ENCODE assay signal across 9 cellular contexts in the genomic region with DNA sequence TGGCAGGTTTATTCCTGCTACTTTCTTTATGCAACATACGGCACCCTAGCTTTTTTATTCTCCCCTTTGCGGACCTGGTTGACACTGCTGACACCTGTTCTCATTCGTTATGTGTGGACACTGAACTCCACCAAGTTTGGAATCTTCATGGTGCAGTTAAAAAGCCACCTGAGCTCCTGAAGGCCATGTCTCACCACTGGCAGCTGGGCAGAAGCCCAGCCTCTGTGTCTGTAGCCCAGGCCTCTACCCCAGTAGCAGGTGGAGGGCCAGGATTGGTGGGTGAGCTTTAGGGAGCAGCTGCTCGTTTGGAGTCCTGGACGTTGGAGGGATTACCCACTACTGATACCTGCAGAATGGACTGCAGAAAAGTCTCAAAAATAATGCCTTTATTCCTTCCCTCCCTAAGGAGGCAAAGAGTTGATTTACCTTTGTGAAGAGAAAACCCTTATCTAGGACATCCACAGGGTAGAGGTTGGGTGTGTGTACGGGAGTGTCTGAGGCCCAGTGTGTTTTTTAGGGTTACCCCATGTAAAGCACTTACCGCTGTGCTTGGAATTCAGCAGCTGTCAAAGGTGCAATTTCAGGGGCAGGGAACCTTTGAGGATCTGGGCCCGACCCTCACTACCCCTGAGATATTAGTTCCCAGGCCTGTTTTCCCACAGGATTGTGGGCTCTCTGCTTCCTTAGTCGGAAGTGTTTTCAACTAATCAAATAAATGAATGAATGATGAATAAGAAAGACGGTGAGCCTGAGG. TPM values are rescaled to one million over a fixed set of nuclear protein-coding genes. Genes with fewer than 3 reads are reported as not detected.
DNase-seq lines count a peak whose midpoint lies in the region; ATAC-seq and TF ChIP-seq lines count a peak whose summit lies in the region.
"Had no signal": no experiment of that assay in that cellular context is flagged by ENCODE, and none has a peak within 500 bp of the region (broad histone marks: within the 10 kb centered on the region; RNA-seq: fewer than 3 reads in every experiment).

No MANE protein-coding gene starts in this region.

- no peak for TF ChIP-seq CTCF in brain microvascular endothelial cell (IDR thresholded peaks at IDR 0.05; ENCODE audit: low read depth, low read length, missing control alignments)
- no peak for TF ChIP-seq CTCF in GM10266 (IDR thresholded peaks at IDR 0.05; ENCODE audit: control insufficient read depth, insufficient read depth, low read depth, missing control alignments)

- peak; percentile 1 for ATAC-seq in Right ventricle myocardium superior (ENCODE audit: poor library complexity)
- no peak for ATAC-seq in HG02970 (IDR thresholded peaks at IDR 0.05; ENCODE audit: low FRiP score, unreplicated experiment)

- no peaks in the 10 kb centered on the region for H3K27me3 ChIP-seq in brain microvascular endothelial cell (replicated peaks)

- H3K4me1 ChIP-seq in mesodermal cell (ENCODE audit: control insufficient read depth, insufficient read depth, low read length, poor library complexity, severe bottlenecking): peaks cover 11% of the 10 kb centered on the region
- no peaks in the 10 kb centered on the region for H3K4me1 ChIP-seq in urinary bladder (ENCODE audit: insufficient read depth)

- in situ Hi-C loops in brain microvascular endothelial cell (cut with HindIII; ENCODE audit: low pct_ligation_motif_present, low sequenced_read_pairs): no loop called here

- DNase-seq in Right ventricle myocardium superior: no peak
- DNase-seq in cardiac septum (ENCODE audit: low spot score): no peak
- no peak for DNase-seq in brain microvascular endothelial cell
- DNase-seq in GM10266 (ENCODE audit: extremely low spot score): no peak
- DNase-seq in middle frontal gyrus (ENCODE audit: extremely low spot score, low spot score): no peak

- H3K4me3 ChIP-seq in brain microvascular endothelial cell (ENCODE audit: low read depth, low read length) (peak overlapping the region; percentile 67), mesodermal cell (ENCODE audit: extremely low read depth, insufficient read depth, low read length, poor library complexity, severe bottlenecking) (peak overlapping the region; percentile 79), urinary bladder (ENCODE audit: low read depth, low read length) (peak overlapping the region; percentile 82)

- H3K27ac ChIP-seq in brain microvascular endothelial cell: no peak overlapping the region
- no peak overlapping the region for H3K27ac ChIP-seq in mesodermal cell (ENCODE audit: low read depth, low read length, severe bottlenecking)
- peak overlapping the region; percentile 13 for H3K27ac ChIP-seq in urinary bladder (ENCODE audit: low read depth)

- WGBS in mesodermal cell (ENCODE audit: insufficient coverage in 2 of 2), 2 experiments: 52 to 66% methylated on average over 7 to 8 of the region's 10 CpGs
- 62% methylated on average over 10 of the region's 10 CpGs for WGBS in urinary bladder

- H3K36me3 ChIP-seq in brain microvascular endothelial cell (replicated peaks): no peaks in the 10 kb centered on the region
- H3K36me3 ChIP-seq in mesodermal cell (ENCODE audit: control insufficient read depth, insufficient read depth, low read length): peaks cover 6% of the 10 kb centered on the region
- no peaks in the 10 kb centered on the region for H3K36me3 ChIP-seq in urinary bladder (ENCODE audit: insufficient read depth)

- no peaks in the 10 kb centered on the region for H3K9me3 ChIP-seq in mesodermal cell (ENCODE audit: control insufficient read depth, low read length)

- intact Hi-C loops in Right ventricle myocardium superior (cut with DNase I) (no loop called here), cardiac septum (cut with DNase I) (loop anchor here (5.0 kb wide), 2 partner anchors 52 to 77 kb away; a partner anchor contains a TSS)

RNA-seq across cellular contexts. Expression of a gene that starts 0.6 kb away (rescaled TPM):
- total RNA-seq in Right ventricle myocardium superior (47.7 TPM), cardiac septum (56.6 TPM), urinary bladder (44.9 TPM)
- 52.9 TPM for polyA plus RNA-seq in mesodermal cell (2013, experiment 1 of 2)
- 45.5 TPM for polyA plus RNA-seq in mesodermal cell (2013, experiment 2 of 2)
- 62.6 TPM for polyA plus RNA-seq in urinary bladder

RNA-seq across cellular contexts. Expression of a gene that starts 36.2 kb away (rescaled TPM):
- total RNA-seq in Right ventricle myocardium superior: 0.24 TPM
- total RNA-seq in cardiac septum: 0.38 TPM
- not detected for polyA plus RNA-seq in mesodermal cell (2013, experiment 1 of 2)
- not detected for polyA plus RNA-seq in mesodermal cell (2013, experiment 2 of 2)
- 1.8 TPM for total RNA-seq in urinary bladder
- not detected for polyA plus RNA-seq in urinary bladder
- total RNA-seq: LHCN-M2 had no signal

RNA-seq across cellular contexts. Expression of a gene that starts 51.2 kb away (rescaled TPM):
- total RNA-seq in Right ventricle myocardium superior: 9.4 TPM
- 9.3 TPM for total RNA-seq in cardiac septum
- polyA plus RNA-seq in mesodermal cell (2013, experiment 1 of 2): 1.4 TPM
- 3.3 TPM for polyA plus RNA-seq in mesodermal cell (2013, experiment 2 of 2)
- 22.6 TPM for total RNA-seq in urinary bladder
- polyA plus RNA-seq in urinary bladder: 12.7 TPM
